9 cellular contexts compared by ENCODE assay signal in genomic region chr20:62500237-62500864, GRCh38. TPM values are rescaled to one million over a fixed set of nuclear protein-coding genes. Genes with fewer than 3 reads are reported as not detected.
DNase-seq lines count a peak whose midpoint lies in the region; ATAC-seq, FAIRE-seq and TF ChIP-seq lines count a peak whose summit lies in the region.
"Had no signal": no experiment of that assay in that cellular context is flagged by ENCODE, and none has a peak within 500 bp of the region (broad histone marks: within the 10 kb centered on the region; RNA-seq: fewer than 3 reads in every experiment).

No MANE protein-coding gene starts in this region.

- WGBS in prostate gland = 24% methylated on average over 19 of the region's 26 CpGs

- H3K4me3 ChIP-seq in prostate gland = no peak overlapping the region

- no peak for TF ChIP-seq POLR2A in prostate gland (IDR thresholded peaks at IDR 0.05)

- peak; percentile 11 for DNase-seq in DMS153 treated with DMSO at 0.1 percent for 48 hours (lab: John Stamatoyannopoulos, UW; ENCODE audit: unreplicated experiment)
- peak; percentile 37 for DNase-seq in Kasumi-1 (lab: John Stamatoyannopoulos, UW)
- DNase-seq in SW480 (ENCODE audit: low spot score) = peak; percentile 75
- peak in 1 of 2 donors; percentile 93 for DNase-seq in activated naive CD4-positive, alpha-beta T cell treated with anti-CD3 and anti-CD28 coated beads, Interleukin-2, amount 50 U/mL, for 72 hours (ENCODE audit: low spot score in 2 of 2)
- DNase-seq in head of caudate nucleus = peak; percentile 43 to 89 (median 75)
- DNase-seq in prostate gland (ENCODE audit: low spot score) = peak; percentile 52
- DNase-seq in urothelium cell line (ENCODE audit: low spot score) = peak; percentile 92

- H3K27ac ChIP-seq in prostate gland = no peak overlapping the region

- H3K27ac Mint-ChIP-seq in activated naive CD4-positive, alpha-beta T cell treated with anti-CD3 and anti-CD28 coated beads, Interleukin-2, amount 50 U/mL, for 72 hours = peak overlapping the region; percentile 48 to 76

- no peaks in the 10 kb centered on the region for H3K36me3 Mint-ChIP-seq in activated naive CD4-positive, alpha-beta T cell treated with anti-CD3 and anti-CD28 coated beads, Interleukin-2, amount 50 U/mL, for 72 hours

- no peaks in the 10 kb centered on the region for H3K9me3 ChIP-seq in prostate gland

- intact Hi-C loops in head of caudate nucleus (cut with DNase I) = loop anchor here (10.0 kb wide), 2 partner anchors 114 to 284 kb away; no protein-coding TSS in a partner anchor
- intact Hi-C loops in prostate gland (cut with DNase I) = loop anchor here (1.0 to 10.0 kb wide), 2 partner anchors 117 to 304 kb away; partner anchors contain the start of gene OGFR

- peak; percentile 5 to 10 for ATAC-seq in activated naive CD4-positive, alpha-beta T cell treated with anti-CD3 and anti-CD28 coated beads, Interleukin-2, amount 50 U/mL, for 72 hours
- no peak for ATAC-seq in GM21423 (IDR thresholded peaks at IDR 0.05; ENCODE audit: unreplicated experiment)

- peaks cover 9% of the 10 kb centered on the region for H3K4me1 ChIP-seq in prostate gland (replicated peaks)

- no peaks in the 10 kb centered on the region for H3K27me3 ChIP-seq in prostate gland (replicated peaks; ENCODE audit: insufficient read depth)

- H3K9me3 Mint-ChIP-seq in activated naive CD4-positive, alpha-beta T cell treated with anti-CD3 and anti-CD28 coated beads, Interleukin-2, amount 50 U/mL, for 72 hours = peaks cover 7 to 8% of the 10 kb centered on the region in 2 donors

- FAIRE-seq in urothelium cell line (lab: Jason Lieb, UNC) = peak; percentile 99
- FAIRE-seq: TTC549 had no signal

- H3K36me3 ChIP-seq in prostate gland = no peaks in the 10 kb centered on the region

- TF ChIP-seq CTCF in prostate gland (IDR thresholded peaks at IDR 0.05) = peak; percentile 67 to 97 (median 91)

RNA-seq across cellular contexts. Expression of gene GATA5, which starts 24.6 kb away (rescaled TPM):
- not detected for total RNA-seq in activated naive CD4-positive, alpha-beta T cell treated with anti-CD3 and anti-CD28 coated beads, Interleukin-2, amount 50 U/mL, for 72 hours
- total RNA-seq in prostate gland = 10 to 100 TPM in 1 of 2 donors, 1 to 10 TPM in 1; 1.3 to 53.7 TPM
